Comparison of ENCODE assay signal across 13 cellular contexts in genomic region chr5:80805038-80805437, GRCh38.
"Had no signal": no experiment of that assay in that cellular context is flagged by ENCODE, and none has a peak within 500 bp of the region (broad histone marks: within the 10 kb centered on the region; RNA-seq: fewer than 3 reads in every experiment).

No MANE protein-coding gene starts in this region.

- H3K4me1 ChIP-seq: esophagus muscularis mucosa, foreskin keratinocyte, gastroesophageal sphincter, left lung, lower lobe of right lung had no signal

- H3K9me3 ChIP-seq: esophagus muscularis mucosa, gastroesophageal sphincter, heart right ventricle, left lung, lower lobe of right lung, mucosa of descending colon had no signal

- ATAC-seq: foreskin keratinocyte, gastroesophageal sphincter, left cardiac atrium, left lung, lower lobe of right lung, mucosa of descending colon had no signal

- DNase-seq: dorsolateral prefrontal cortex; effector CD4-positive, alpha-beta T cell; effector memory CD4-positive, alpha-beta T cell; heart right ventricle; hippocampal formation; left cardiac atrium; left lung; lower lobe of right lung; mucosa of descending colon had no signal

- H3K27me3 ChIP-seq: dorsolateral prefrontal cortex, esophagus muscularis mucosa, foreskin keratinocyte, gastroesophageal sphincter, heart right ventricle, left lung had no signal

- H3K27ac ChIP-seq: coronary artery, dorsolateral prefrontal cortex, esophagus muscularis mucosa, foreskin keratinocyte, gastroesophageal sphincter, heart right ventricle, left lung, lower lobe of right lung had no signal

- H3K4me3 ChIP-seq: coronary artery, dorsolateral prefrontal cortex, esophagus muscularis mucosa, gastroesophageal sphincter, heart right ventricle, left lung, lower lobe of right lung, mucosa of descending colon had no signal
